1 cellular context compared by ENCODE assay signal in the genomic region with DNA sequence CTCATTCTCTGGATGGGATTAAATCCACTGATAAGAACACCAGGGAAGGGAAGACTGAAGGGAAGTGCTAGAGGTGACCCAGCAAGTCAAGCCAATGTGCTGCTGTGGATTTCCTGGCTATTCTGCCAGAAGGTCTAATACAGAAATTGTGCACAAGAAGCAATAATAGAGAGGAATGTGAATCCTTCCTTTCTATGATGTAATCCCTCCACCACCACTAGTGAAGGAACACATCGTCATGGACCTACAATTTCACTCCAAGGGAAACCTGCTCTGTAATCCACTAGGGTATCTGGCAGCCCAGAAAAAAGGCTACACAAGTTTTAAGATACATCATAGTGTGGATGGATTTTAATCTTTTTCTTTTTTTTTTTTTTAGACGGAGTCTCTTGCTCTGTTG.
TF ChIP-seq lines count a peak whose summit lies in the region.

No MANE protein-coding gene starts in this region.

TF ChIP-seq in HepG2, 621 proteins besides CTCF, POLR2A, EP300 and RAD21:
- TF ChIP-seq GTF3A (CRISPR knock-in tag; conservative IDR thresholded peaks at IDR 0.05), result no peak
- TF ChIP-seq ZUFSP (CRISPR knock-in tag; IDR thresholded peaks at IDR 0.05; ENCODE audit: borderline replicate concordance), result no peak
- no peak for TF ChIP-seq NRL (CRISPR knock-in tag; IDR thresholded peaks at IDR 0.05; ENCODE audit: borderline replicate concordance)
- no peak for TF ChIP-seq ZNF383 (CRISPR knock-in tag; IDR thresholded peaks at IDR 0.05; ENCODE audit: borderline replicate concordance)
- TF ChIP-seq SP2 (CRISPR knock-in tag; IDR thresholded peaks at IDR 0.05), result no peak
- TF ChIP-seq, protein P1, sequence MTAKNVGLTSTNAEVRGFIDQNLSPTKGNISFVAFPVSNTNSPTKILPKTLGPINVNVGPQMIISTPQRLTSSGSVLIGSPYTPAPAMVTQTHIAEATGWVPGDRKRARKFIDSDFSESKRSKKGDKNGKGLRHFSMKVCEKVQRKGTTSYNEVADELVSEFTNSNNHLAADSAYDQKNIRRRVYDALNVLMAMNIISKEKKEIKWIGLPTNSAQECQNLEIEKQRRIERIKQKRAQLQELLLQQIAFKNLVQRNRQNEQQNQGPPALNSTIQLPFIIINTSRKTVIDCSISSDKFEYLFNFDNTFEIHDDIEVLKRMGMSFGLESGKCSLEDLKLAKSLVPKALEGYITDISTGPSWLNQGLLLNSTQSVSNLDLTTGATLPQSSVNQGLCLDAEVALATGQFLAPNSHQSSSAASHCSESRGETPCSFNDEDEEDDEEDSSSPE (CRISPR knock-in tag; IDR thresholded peaks at IDR 0.05), result no peak
- TF ChIP-seq ARNTL (CRISPR knock-in tag; IDR thresholded peaks at IDR 0.05), result no peak
- TF ChIP-seq PCBP1 (IDR thresholded peaks at IDR 0.05; ENCODE audit: borderline replicate concordance, low read depth, low read length), result no peak
- TF ChIP-seq HOXA3 (CRISPR knock-in tag; IDR thresholded peaks at IDR 0.05), result no peak
- TF ChIP-seq CERS6 (CRISPR knock-in tag; IDR thresholded peaks at IDR 0.05), result no peak
TF ChIP-seq in HepG2: peak in this region for 0.
